19 cellular contexts compared by ENCODE assay signal in genomic region chr3:196175717-196176116, GRCh38. TPM values are rescaled to one million over a fixed set of nuclear protein-coding genes. Genes with fewer than 3 reads are reported as not detected.
"Had no signal": no experiment of that assay in that cellular context is flagged by ENCODE, and none has a peak within 500 bp of the region (broad histone marks: within the 10 kb centered on the region; RNA-seq: fewer than 3 reads in every experiment).

No MANE protein-coding gene starts in this region.

- DNase-seq: activated B cell treated with CpG ODN at 0.5 μM for 24 hours; activated CD4-positive, alpha-beta T cell treated with anti-CD3 and anti-CD28 coated beads, Interleukin-2, amount 10 ng/mL, durations not matched to agents 24 days and 14 days; activated CD8-positive, alpha-beta memory T cell treated with anti-CD3 and anti-CD28 coated beads for 24 hours; cerebellar nuclear complex; effector memory CD4-positive, alpha-beta T cell; foreskin keratinocyte; kidney glomerular epithelial cell; mesendoderm; natural killer cell; nucleus accumbens; right cardiac atrium; stimulated activated naive CD8-positive, alpha-beta T cell treated with anti-CD3 and anti-CD28 coated beads, Interleukin-15, Interleukin-2, amounts not matched to agents 100 U/mL and 50 U/mL, for 24 hours; T-helper 2 cell; transverse colon had no signal

- H3K4me2 ChIP-seq: smooth muscle cell had no signal

- H3K36me3 ChIP-seq: ascending aorta, breast epithelium, transverse colon had no signal

- H3K27me3 ChIP-seq: ascending aorta, breast epithelium, foreskin keratinocyte, transverse colon had no signal

- H3K27ac ChIP-seq: ascending aorta, breast epithelium, foreskin keratinocyte, transverse colon had no signal

- H3K4me1 ChIP-seq: ascending aorta, breast epithelium had no signal

- H3K4me3 ChIP-seq: ascending aorta, breast epithelium, smooth muscle cell, transverse colon had no signal

- ATAC-seq: foreskin keratinocyte; natural killer cell; right cardiac atrium; stimulated activated naive CD8-positive, alpha-beta T cell treated with anti-CD3 and anti-CD28 coated beads, Interleukin-15, Interleukin-2, amounts not matched to agents 100 U/mL and 50 U/mL, for 24 hours had no signal

- H3K9me3 ChIP-seq: ascending aorta, breast epithelium, transverse colon had no signal

RNA-seq across cellular contexts. Expression of gene ZDHHC19, which starts 35.5 kb away (rescaled TPM):
- total RNA-seq: activated CD4-positive, alpha-beta T cell treated with anti-CD3 and anti-CD28 coated beads, Interleukin-2, amount 10 ng/mL, durations not matched to agents 24 days and 14 days; ascending aorta; breast epithelium; foreskin keratinocyte; natural killer cell; progenitor cell of endocrine pancreas; right cardiac atrium; smooth muscle cell; transverse colon had no signal
- polyA plus RNA-seq: foreskin keratinocyte, smooth muscle cell had no signal

RNA-seq across cellular contexts. Expression of gene SLC51A, which starts 40.6 kb away (rescaled TPM):
- total RNA-seq: activated B cell treated with CpG ODN at 0.5 μM for 24 hours; activated CD4-positive, alpha-beta T cell treated with anti-CD3 and anti-CD28 coated beads, Interleukin-2, amount 10 ng/mL, durations not matched to agents 24 days and 14 days; activated T-helper 1 cell treated with anti-CD3 and anti-CD28 coated beads, Interleukin-12 subunit alpha, Interleukin-12 subunit beta, Interleukin-2, Interleukin-4 antibody, amounts not matched to agents 30 ng/mL and 10 ng/mL and 1 ng/mL, durations not matched to agents 14 hours and 24 hours and 36 hours; ascending aorta; breast epithelium; foreskin keratinocyte; natural killer cell; smooth muscle cell had no signal
- polyA plus RNA-seq: foreskin keratinocyte had no signal
